Comparison of ENCODE assay signal across 1 cellular context in the genomic region with DNA sequence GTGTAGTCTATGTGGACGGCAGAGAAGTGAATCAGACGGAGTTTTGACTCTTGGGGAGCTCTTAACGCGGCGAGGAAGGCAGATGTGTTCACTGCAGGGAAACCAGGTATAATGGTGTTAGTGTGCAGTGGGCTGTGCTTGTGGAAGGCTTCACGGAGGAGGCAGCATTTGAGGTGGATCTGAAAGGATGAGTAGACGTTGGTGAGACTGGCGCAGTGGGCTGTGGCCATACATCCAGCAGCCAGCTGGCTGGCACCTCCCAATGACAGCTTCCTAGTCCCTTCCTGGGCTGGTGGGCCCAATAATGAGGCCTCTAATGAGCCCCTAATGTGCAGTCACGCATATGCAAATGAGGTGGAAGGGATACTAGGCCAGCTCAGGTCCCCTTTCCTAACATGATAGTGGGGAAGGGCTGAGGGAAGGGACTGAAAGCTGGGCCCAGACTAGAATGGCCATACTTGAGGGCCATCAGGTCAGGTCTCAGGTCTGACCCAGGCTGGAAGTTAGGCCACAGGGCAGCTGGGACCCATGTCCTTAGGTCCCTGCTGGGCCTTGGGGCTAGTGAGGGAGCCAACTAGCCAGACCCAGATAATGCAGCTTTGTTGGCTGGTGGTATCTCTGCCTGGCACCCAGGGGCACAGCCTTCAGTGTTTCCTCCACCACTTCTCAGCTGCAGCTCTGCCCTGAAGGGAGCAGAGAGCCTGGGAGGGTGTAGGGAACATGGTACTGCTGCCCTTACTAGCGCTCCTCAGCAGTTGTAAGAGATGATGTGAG.
TF ChIP-seq lines count a peak whose summit lies in the region.

No MANE protein-coding gene starts in this region.

TF ChIP-seq in IMR-90, 13 proteins besides CTCF, POLR2A, EP300 and RAD21:
- no peak for TF ChIP-seq BHLHE40 (IDR thresholded peaks at IDR 0.05; ENCODE audit: low read depth, low read length)
- no peak for TF ChIP-seq CEBPB (IDR thresholded peaks at IDR 0.05; ENCODE audit: low read depth, low read length)
- no peak for TF ChIP-seq FOS (IDR thresholded peaks at IDR 0.05; ENCODE audit: low read depth, low read length)
- no peak for TF ChIP-seq MAFK (IDR thresholded peaks at IDR 0.05; ENCODE audit: low read depth, low read length)
- TF ChIP-seq CHD1 (IDR thresholded peaks at IDR 0.05; ENCODE audit: low read depth, low read length): no peak
- no peak for TF ChIP-seq NFE2L2 (IDR thresholded peaks at IDR 0.05; ENCODE audit: low read depth, low read length)
- no peak for TF ChIP-seq SMC3 (IDR thresholded peaks at IDR 0.05; ENCODE audit: low read depth, low read length)
- TF ChIP-seq MXI1 (IDR thresholded peaks at IDR 0.05; ENCODE audit: borderline replicate concordance, low read depth, low read length): no peak
- no peak for TF ChIP-seq ELK1 (IDR thresholded peaks at IDR 0.05; ENCODE audit: borderline replicate concordance, low read depth, low read length)
- TF ChIP-seq USF2 (IDR thresholded peaks at IDR 0.05; ENCODE audit: low read depth, low read length): no peak
- TF ChIP-seq RCOR1 (IDR thresholded peaks at IDR 0.05; ENCODE audit: insufficient replicate concordance, low read length): no peak
- no peak for TF ChIP-seq MAZ (IDR thresholded peaks at IDR 0.05; ENCODE audit: borderline replicate concordance, low read depth, low read length)
- TF ChIP-seq RFX5 (IDR thresholded peaks at IDR 0.05; ENCODE audit: low read depth, low read length): no peak
